Comparison of ENCODE assay signal across 9 cellular contexts in genomic region chr11:64687641-64688533, GRCh38. TPM values are rescaled to one million over a fixed set of nuclear protein-coding genes. Genes with fewer than 3 reads are reported as not detected.
DNase-seq lines count a peak whose midpoint lies in the region; ATAC-seq and TF ChIP-seq lines count a peak whose summit lies in the region.
"Had no signal": no experiment of that assay in that cellular context is flagged by ENCODE, and none has a peak within 500 bp of the region (broad histone marks: within the 10 kb centered on the region; RNA-seq: fewer than 3 reads in every experiment).

No MANE protein-coding gene starts in this region.

- no peak overlapping the region for H2BK12ac ChIP-seq in mesenchymal stem cell (ENCODE audit: low read length in 2 of 2)

- WGBS in SK-N-SH (ENCODE audit: low lambda C conversion rate) = 58% methylated on average over 19 of the region's 19 CpGs
- 60% methylated on average over 18 of the region's 19 CpGs for WGBS in mesenchymal stem cell
- WGBS in thymus = 68% methylated on average over 19 of the region's 19 CpGs

- H3K4me3 ChIP-seq in SK-N-SH (ENCODE audit: low read depth in 2 of 2, low read length in 1 of 2) (peak overlapping the region in 1 of 2 experiments; percentile 47; a peak in 1 of 4 replicates), cardiac fibroblast (replicated peaks in 1 of 2; ENCODE audit: low read depth in 2 of 2, low read length in 2 of 2) (no peak overlapping the region), mesenchymal stem cell (ENCODE audit: insufficient read depth in 1 of 2, low read depth in 1 of 2, low read length in 2 of 2) (no peak overlapping the region), thymus (ENCODE audit: low read length) (peak overlapping the region; percentile 44)

- ATAC-seq in SK-N-SH treated with all-trans-retinoic acid at 6 μM for 48 hours = peak; percentile 6; the same call in 2 of the 3 replicates

- no peak overlapping the region for H2AK5ac ChIP-seq in mesenchymal stem cell (ENCODE audit: low read length, severe bottlenecking)

- H3K9me3 ChIP-seq in SK-N-SH (no peaks in the 10 kb centered on the region), mesenchymal stem cell (ENCODE audit: control insufficient read depth, low read length) (no peaks in the 10 kb centered on the region), thymus (ENCODE audit: control insufficient read depth) (no peaks in the 10 kb centered on the region)

- TF ChIP-seq EP300 in SK-N-SH (IDR thresholded peaks at IDR 0.05; ENCODE audit: borderline replicate concordance in 1 of 2, low read depth in 1 of 2, low read length in 1 of 2) = no peak

- peak overlapping the region; percentile 5 for H4K8ac ChIP-seq in mesenchymal stem cell (ENCODE audit: low read length)

- H3K27ac ChIP-seq in SK-N-SH (ENCODE audit: low read depth in 2 of 2, low read length in 1 of 2) (peak overlapping the region in 1 of 2 experiments; percentile 35; a peak in 1 of 4 replicates), mesenchymal stem cell (ENCODE audit: low read length, poor library complexity, severe bottlenecking) (no peak overlapping the region), thymus (ENCODE audit: low read depth) (no peak overlapping the region)

- no peaks in the 10 kb centered on the region for H3K9me2 ChIP-seq in SK-N-SH

- no peaks in the 10 kb centered on the region for H3F3A ChIP-seq in SK-N-SH (replicated peaks; ENCODE audit: insufficient read depth)

- H2BK5ac ChIP-seq in mesenchymal stem cell (ENCODE audit: low read depth, low read length, poor library complexity, severe bottlenecking) = no peak overlapping the region

- H3K36me3 ChIP-seq in SK-N-SH (replicated peaks in 1 of 2; ENCODE audit: control insufficient read depth in 1 of 2, insufficient read depth in 2 of 2, low read length in 1 of 2) (no peaks in the 10 kb centered on the region), mesenchymal stem cell (ENCODE audit: control insufficient read depth in 1 of 2, insufficient read depth in 2 of 2, low read depth in 1 of 2, low read length in 2 of 2) (no peaks in the 10 kb centered on the region), thymus (ENCODE audit: control insufficient read depth, insufficient read depth) (no peaks in the 10 kb centered on the region)

- POLR2A ChIA-PET in SK-N-SH (lab: Yijun Ruan, JAX) = interaction anchor here (0.9 to 1.6 kb wide), 4 partner anchors 34 to 90 kb away, joined by 3 to 6 read pairs (median 4); partner anchors contain the start of genes PYGM and SF1

- no peak overlapping the region for H2BK120ac ChIP-seq in mesenchymal stem cell (ENCODE audit: low read depth, low read length)

- H3K79me1 ChIP-seq in mesenchymal stem cell (replicated peaks; ENCODE audit: low read length, poor library complexity, severe bottlenecking) = no peaks in the 10 kb centered on the region

- H3K14ac ChIP-seq in mesenchymal stem cell (ENCODE audit: low read length in 2 of 2) = no peak overlapping the region

- no peak overlapping the region for H3K18ac ChIP-seq in mesenchymal stem cell (ENCODE audit: low read depth in 1 of 2, low read length in 2 of 2)

- H3K4ac ChIP-seq in mesenchymal stem cell (ENCODE audit: low read depth in 1 of 2, low read length in 2 of 2) = no peak overlapping the region

- no peak overlapping the region for H4K91ac ChIP-seq in mesenchymal stem cell (ENCODE audit: low read length)

- DNase-seq in SK-N-SH (no peak), cardiac fibroblast (ENCODE audit: low read depth in 2 of 2) (peak; percentile 16 to 21), mesenchymal stem cell (no peak), DMS79 (lab: John Stamatoyannopoulos, UW) (no peak), NCI-H2029 treated with DMSO at 0.1 percent for 48 hours (lab: John Stamatoyannopoulos, UW) (no peak), GF-D8 (lab: John Stamatoyannopoulos, UW) (no peak)

- no peaks in the 10 kb centered on the region for H4K20me1 ChIP-seq in SK-N-SH (ENCODE audit: insufficient read depth)

- no peak overlapping the region for H3K23ac ChIP-seq in mesenchymal stem cell (ENCODE audit: low read length in 2 of 2)

- CTCF ChIA-PET in SK-N-SH (lab: Yijun Ruan, JAX) = interaction anchor here (0.7 to 3.1 kb wide), 47 partner anchors 9 to 416 kb away, joined by 3 to 68 read pairs (median 6); partner anchors contain the start of genes ESRRA, NRXN2, PRDX5 and RASGRP2

- no peak overlapping the region for H2BK15ac ChIP-seq in mesenchymal stem cell (ENCODE audit: low read depth, poor library complexity, severe bottlenecking)

- H2AFZ ChIP-seq in SK-N-SH (ENCODE audit: low read depth) = no peak overlapping the region
- H2AFZ ChIP-seq in mesenchymal stem cell (ENCODE audit: low read depth, low read length) = no peak overlapping the region

- TF ChIP-seq CTCF in SK-N-SH (IDR thresholded peaks at IDR 0.05) (no peak), cardiac fibroblast (IDR thresholded peaks at IDR 0.05; ENCODE audit: low read depth, low read length) (no peak)

- H3K9ac ChIP-seq in SK-N-SH (no peak overlapping the region), mesenchymal stem cell (ENCODE audit: low read length) (peak overlapping the region; percentile 17)

- H3K4me2 ChIP-seq in SK-N-SH (no peak overlapping the region), mesenchymal stem cell (ENCODE audit: low read length, poor library complexity, severe bottlenecking) (no peak overlapping the region)

- peaks cover 0 to 30% of the 10 kb centered on the region in 2 experiments; a peak in 1 of 4 replicates for H3K4me1 ChIP-seq in SK-N-SH (ENCODE audit: control insufficient read depth in 1 of 2, insufficient read depth in 2 of 2, low read depth in 1 of 2, low read length in 1 of 2)
- peaks cover 3% of the 10 kb centered on the region for H3K4me1 ChIP-seq in mesenchymal stem cell (ENCODE audit: control insufficient read depth, insufficient read depth, low read depth, low read length)
- peaks cover 4% of the 10 kb centered on the region for H3K4me1 ChIP-seq in thymus (ENCODE audit: control insufficient read depth, insufficient read depth, low read length)

- H3K27me3 ChIP-seq in SK-N-SH (ENCODE audit: insufficient read depth) (peaks cover 6% of the 10 kb centered on the region; the same call in 1 of the 2 replicates), mesenchymal stem cell (ENCODE audit: control insufficient read depth in 1 of 2, insufficient read depth in 1 of 2, low read length in 2 of 2) (peaks cover 48 to 52% of the 10 kb centered on the region in 2 experiments), thymus (ENCODE audit: control insufficient read depth, insufficient read depth) (no peaks in the 10 kb centered on the region)

- H3K79me2 ChIP-seq in SK-N-SH (ENCODE audit: insufficient read depth) = no peaks in the 10 kb centered on the region

- no peak for TF ChIP-seq RAD21 in SK-N-SH (IDR thresholded peaks at IDR 0.05; ENCODE audit: low read length)

TF ChIP-seq in SK-N-SH treated with all-trans-retinoic acid at 6 μM for 48 hours, 23 proteins besides CTCF, POLR2A, EP300 and RAD21:
- TF ChIP-seq ZC3H10 (CRISPR knock-in tag; IDR thresholded peaks at IDR 0.05) (no peak), CSRNP3 (CRISPR knock-in tag; IDR thresholded peaks at IDR 0.05) (no peak), SNAI2 (CRISPR knock-in tag; IDR thresholded peaks at IDR 0.05) (no peak)

TF ChIP-seq in SK-N-SH, 30 proteins besides CTCF, POLR2A, EP300 and RAD21 (continues in another document):
- TF ChIP-seq MXI1 (IDR thresholded peaks at IDR 0.05; ENCODE audit: low read depth, low read length) = no peak
- no peak for TF ChIP-seq PBX3 (IDR thresholded peaks at IDR 0.05)
- no peak for TF ChIP-seq IRF3 (IDR thresholded peaks at IDR 0.05; ENCODE audit: low read depth, low read length)
- no peak for TF ChIP-seq FOSL2 (IDR thresholded peaks at IDR 0.05; ENCODE audit: borderline replicate concordance, low read depth)
- no peak for TF ChIP-seq SIN3A (IDR thresholded peaks at IDR 0.05; ENCODE audit: borderline replicate concordance, low read depth, low read length)
- TF ChIP-seq ELF1 (IDR thresholded peaks at IDR 0.05) = no peak
- TF ChIP-seq FOXJ3 (CRISPR knock-in tag; IDR thresholded peaks at IDR 0.05) = no peak
- no peak for TF ChIP-seq USF1 (IDR thresholded peaks at IDR 0.05; ENCODE audit: borderline replicate concordance, low read depth)
- TF ChIP-seq RCOR1 (IDR thresholded peaks at IDR 0.05; ENCODE audit: low read length) = no peak
- TF ChIP-seq SMC3 (IDR thresholded peaks at IDR 0.05; ENCODE audit: low read depth, low read length) = no peak

RNA-seq across cellular contexts. Expression of gene NRXN2, which starts 35.1 kb away (rescaled TPM):
- polyA plus RNA-seq in SK-N-SH (2012; rRNA removed) (0.15 TPM in 2 replicates), thymus (1.6 TPM)
- 0.09 and 1.4 TPM in 2 replicates for polyA plus RNA-seq in SK-N-SH (2012; cell fraction: cytosol; rRNA removed)
- 0.06 and 0.54 TPM in 2 replicates for polyA plus RNA-seq in SK-N-SH (2012; cell fraction: nucleus; rRNA removed)
- polyA plus RNA-seq in mesenchymal stem cell (2013, experiment 1 of 2) = 0.06 TPM
- polyA plus RNA-seq in mesenchymal stem cell (2013, experiment 2 of 2) = 0.15 TPM
- polyA plus RNA-seq: AG04450 had no signal

RNA-seq across cellular contexts. Expression of gene RASGRP2, which starts 56.1 kb away (rescaled TPM):
- polyA plus RNA-seq in SK-N-SH (2012; rRNA removed) = 1.6 and 2.2 TPM in 2 replicates
- polyA plus RNA-seq in SK-N-SH (2012; cell fraction: cytosol; rRNA removed) = 0.50 and 0.92 TPM in 2 replicates
- 10.3 and 12.9 TPM in 2 replicates for polyA plus RNA-seq in SK-N-SH (2012; cell fraction: nucleus; rRNA removed)
- 0.70 TPM for polyA plus RNA-seq in mesenchymal stem cell (2013, experiment 1 of 2)
- 1.0 TPM for polyA plus RNA-seq in mesenchymal stem cell (2013, experiment 2 of 2)
- 227 TPM for polyA plus RNA-seq in thymus

Comparison
In these comparisons a context has a peak if more than half of its experiments do, and no peak if none do; other contexts are left out.
1. DNase-seq: peak in cardiac fibroblast (2 of 2); none in SK-N-SH (single experiment), mesenchymal stem cell (single experiment), DMS79 (single experiment), NCI-H2029 treated with DMSO at 0.1 percent for 48 hours (single experiment) and GF-D8 (single experiment).
2. RNA of gene RASGRP2, which starts 56.1 kb away (polyA plus RNA-seq): 227 TPM in thymus (single experiment); 0.50 to 12.9 TPM in SK-N-SH; every median in the first group is over 10 times any median in the second.